Comparison of ENCODE assay signal across 8 cellular contexts in genomic region chr12:124321040-124321481, GRCh38. TPM values are rescaled to one million over a fixed set of nuclear protein-coding genes. Genes with fewer than 3 reads are reported as not detected.
DNase-seq lines count a peak whose midpoint lies in the region; ATAC-seq and TF ChIP-seq lines count a peak whose summit lies in the region.

No MANE protein-coding gene starts in this region.

- H3K27ac ChIP-seq in gastroesophageal sphincter (peak overlapping the region in 2 of 4 donors; percentile 11 to 38), parathyroid adenoma (no peak overlapping the region), upper lobe of left lung (no peak overlapping the region)

- ATAC-seq in HG02938 (IDR thresholded peaks at IDR 0.05; ENCODE audit: unreplicated experiment): peak; percentile 63
- peak; percentile 76 for ATAC-seq in gastroesophageal sphincter
- ATAC-seq in upper lobe of left lung (ENCODE audit: low FRiP score in 2 of 2): peak; percentile 80 to 85

- peaks cover 0 to 16% (median 0%) of the 10 kb centered on the region in 3 donors for H3K4me1 ChIP-seq in gastroesophageal sphincter
- no peaks in the 10 kb centered on the region for H3K4me1 ChIP-seq in parathyroid adenoma
- no peaks in the 10 kb centered on the region for H3K4me1 ChIP-seq in upper lobe of left lung

- TF ChIP-seq POLR2A in gastroesophageal sphincter (IDR thresholded peaks at IDR 0.05) (no peak), upper lobe of left lung (IDR thresholded peaks at IDR 0.05) (no peak)

- H3K9me3 ChIP-seq in gastroesophageal sphincter (peaks cover 0 to 20% (median 0%) of the 10 kb centered on the region in 3 donors), parathyroid adenoma (ENCODE audit: control insufficient read depth, low read length) (no peaks in the 10 kb centered on the region), upper lobe of left lung (peaks cover 0 to 18% (median 11%) of the 10 kb centered on the region in 4 donors)

- H3K79me2 ChIP-seq in parathyroid adenoma: no peaks in the 10 kb centered on the region

- peak; percentile 22 for DNase-seq in NCI-H2196 (lab: John Stamatoyannopoulos, UW; ENCODE audit: unreplicated experiment)
- no peak for DNase-seq in NCI-H2196 treated with DMSO at 0.1 percent for 48 hours (lab: John Stamatoyannopoulos, UW; ENCODE audit: unreplicated experiment)
- peak; percentile 28 for DNase-seq in RKO (ENCODE audit: low spot score)
- DNase-seq in activated effector memory CD4-positive, alpha-beta T cell treated with anti-CD3 and anti-CD28 coated beads, Interleukin-2, amount 50 U/mL, for 16 hours: peak; percentile 86
- DNase-seq in upper lobe of left lung: peak; percentile 70 to 92

- H3K9ac ChIP-seq in parathyroid adenoma: no peak overlapping the region

- no CpG with 5 or more reads among the region's 6 CpGs for WGBS in gastroesophageal sphincter (ENCODE audit: low coverage in 1 of 2), 2 donors
- WGBS in upper lobe of left lung, 2 donors: 63% methylated on average over 2 of the region's 6 CpGs; no CpG with 5 or more reads in 1 of the 2 donors

- H2AFZ ChIP-seq in parathyroid adenoma: no peak overlapping the region

- no peak overlapping the region for H3K4me3 ChIP-seq in gastroesophageal sphincter
- H3K4me3 ChIP-seq in parathyroid adenoma (ENCODE audit: low read depth, low read length): no peak overlapping the region
- no peak overlapping the region for H3K4me3 ChIP-seq in upper lobe of left lung

- TF ChIP-seq CTCF in gastroesophageal sphincter (IDR thresholded peaks at IDR 0.05): peak in 3 of 4 experiments; percentile 84 to 93 (median 92)
- peak; percentile 78 for TF ChIP-seq CTCF in parathyroid adenoma (IDR thresholded peaks at IDR 0.05)
- TF ChIP-seq CTCF in upper lobe of left lung (IDR thresholded peaks at IDR 0.05): peak; percentile 90 to 95 (median 94)

- no peak overlapping the region for H3K4me2 ChIP-seq in parathyroid adenoma (ENCODE audit: low read length)

- TF ChIP-seq EP300 in gastroesophageal sphincter (IDR thresholded peaks at IDR 0.05): no peak
- no peak for TF ChIP-seq EP300 in upper lobe of left lung (IDR thresholded peaks at IDR 0.05)

- H3K36me3 ChIP-seq in gastroesophageal sphincter (peaks cover 0 to 35% of the 10 kb centered on the region in 2 donors), parathyroid adenoma (ENCODE audit: control insufficient read depth, insufficient read depth, low read length) (no peaks in the 10 kb centered on the region), upper lobe of left lung (peaks cover 11 to 28% (median 27%) of the 10 kb centered on the region in 4 donors)

- H3K27me3 ChIP-seq in gastroesophageal sphincter (no peaks in the 10 kb centered on the region), parathyroid adenoma (ENCODE audit: control insufficient read depth, insufficient read depth, low read length) (no peaks in the 10 kb centered on the region), upper lobe of left lung (no peaks in the 10 kb centered on the region)

RNA-seq across cellular contexts. Expression of gene RFLNA, which starts 26.2 kb away (rescaled TPM):
- 1 to 10 TPM in 1 of 4 donors, under 1 TPM in 2, not detected in 1; 0.39 to 1.2 (median 0.54) TPM for total RNA-seq in gastroesophageal sphincter
- total RNA-seq in upper lobe of left lung: under 1 TPM in 3 of 6 donors, not detected in 3; 0.30 to 0.67 (median 0.66) TPM
